ENCODE assay signal across 16 cellular contexts in genomic region chr4:40486534-40486933, GRCh38.
DNase-seq lines count a peak whose midpoint lies in the region; ATAC-seq and TF ChIP-seq lines count a peak whose summit lies in the region.
"Had no signal": no experiment of that assay in that cellular context is flagged by ENCODE, and none has a peak within 500 bp of the region (broad histone marks: within the 10 kb centered on the region; RNA-seq: fewer than 3 reads in every experiment).

No MANE protein-coding gene starts in this region.

- H3K9me3 Mint-ChIP-seq in mesothelial cell of epicardium: no peaks in the 10 kb centered on the region
- H3K9me3 Mint-ChIP-seq: central memory CD8-positive, alpha-beta T cell had no signal

- no peak overlapping the region for H3K4me3 Mint-ChIP-seq in mesothelial cell of epicardium
- H3K4me3 Mint-ChIP-seq: activated CD4-positive, alpha-beta T cell treated with anti-CD3 and anti-CD28 coated beads, Interleukin-2, amount 10 ng/mL, durations not matched to agents 7 days and 5 days; central memory CD8-positive, alpha-beta T cell had no signal

- DNase-seq in EH (ENCODE audit: low read depth): peak; percentile 52
- peak; percentile 94 for DNase-seq in MV-4-11 (lab: John Stamatoyannopoulos, UW)
- DNase-seq in epithelial cell of esophagus (ENCODE audit: low read depth): peak; percentile 78
- no peak for DNase-seq in mesothelial cell of epicardium (ENCODE audit: low spot score in 2 of 2, unreplicated experiment in 2 of 2)
- no peak for DNase-seq in activated effector memory CD4-positive, alpha-beta T cell treated with Interleukin-2 at 50 U/mL for 16 hours
- no peak for DNase-seq in NCI-H1930 (lab: John Stamatoyannopoulos, UW)
- DNase-seq: activated CD4-positive, alpha-beta T cell treated with anti-CD3 and anti-CD28 coated beads, Interleukin-2, amount 10 ng/mL, durations not matched to agents 7 days and 5 days; activated gamma-delta T cell; Calu3; NCI-H526; stimulated activated CD4-positive, alpha-beta T cell treated with anti-CD3 and anti-CD28 coated beads, Interleukin-2, amount 100 ng/mL, for 24 hours; stimulated activated naive CD8-positive, alpha-beta T cell treated with anti-CD3 and anti-CD28 coated beads, Interleukin-15, Interleukin-2, amounts not matched to agents 100 U/mL and 50 U/mL, for 24 hours had no signal

- no peak overlapping the region for H3K4me3 ChIP-seq in epithelial cell of esophagus (ENCODE audit: low read length)
- H3K4me3 ChIP-seq: SK-N-MC had no signal

- peaks cover 1% of the 10 kb centered on the region for H3K36me3 Mint-ChIP-seq in mesothelial cell of epicardium

- H3K4me1 Mint-ChIP-seq in mesothelial cell of epicardium: peaks cover 20% of the 10 kb centered on the region
- H3K4me1 Mint-ChIP-seq: activated CD4-positive, alpha-beta T cell treated with anti-CD3 and anti-CD28 coated beads, Interleukin-2, amount 10 ng/mL, durations not matched to agents 7 days and 5 days; central memory CD8-positive, alpha-beta T cell had no signal

- H3K27ac Mint-ChIP-seq in mesothelial cell of epicardium: peak overlapping the region; percentile 69
- H3K27ac Mint-ChIP-seq: activated CD4-positive, alpha-beta T cell treated with anti-CD3 and anti-CD28 coated beads, Interleukin-2, amount 10 ng/mL, durations not matched to agents 7 days and 5 days had no signal

- ATAC-seq in GM19023 (IDR thresholded peaks at IDR 0.05; ENCODE audit: unreplicated experiment): no peak
- no peak for ATAC-seq in activated CD4-positive, CD25-positive, alpha-beta regulatory T cell treated with anti-CD3 and anti-CD28 coated beads, Interleukin-2, amount 50 U/mL, for 24 hours
- ATAC-seq: stimulated activated naive CD8-positive, alpha-beta T cell treated with anti-CD3 and anti-CD28 coated beads, Interleukin-15, Interleukin-2, amounts not matched to agents 100 U/mL and 50 U/mL, for 24 hours had no signal

- no peaks in the 10 kb centered on the region for H3K27me3 Mint-ChIP-seq in mesothelial cell of epicardium (ENCODE audit: low read depth)

- TF ChIP-seq CTCF in epithelial cell of esophagus (IDR thresholded peaks at IDR 0.05; ENCODE audit: insufficient read depth, low read depth, low read length, missing control alignments) (no peak), mesothelial cell of epicardium (IDR thresholded peaks at IDR 0.05; ENCODE audit: unreplicated experiment) (no peak)

Comparison
In these comparisons a context has a peak if more than half of its experiments do, and no peak if none do; other contexts are left out.
1. DNase-seq: peak in EH (single experiment), MV-4-11 (single experiment) and epithelial cell of esophagus (single experiment); none in mesothelial cell of epicardium (0 of 2), activated effector memory CD4-positive, alpha-beta T cell treated with Interleukin-2 at 50 U/mL for 16 hours (single experiment) and NCI-H1930 (0 of 2).